Comparison of ENCODE assay signal across 14 cellular contexts in genomic region chr18:12039531-12039930, GRCh38. TPM values are rescaled to one million over a fixed set of nuclear protein-coding genes. Genes with fewer than 3 reads are reported as not detected.
"Had no signal": no experiment of that assay in that cellular context is flagged by ENCODE, and none has a peak within 500 bp of the region (broad histone marks: within the 10 kb centered on the region; RNA-seq: fewer than 3 reads in every experiment).

No MANE protein-coding gene starts in this region.

RNA-seq across cellular contexts. Expression of gene ANKRD62, which starts 54.1 kb away (rescaled TPM):
- total RNA-seq: activated CD4-positive, alpha-beta memory T cell treated with anti-CD3 and anti-CD28 coated beads, Interleukin-2, amount 10 ng/mL, durations not matched to agents 7 days and 5 days; activated CD8-positive, alpha-beta memory T cell treated with anti-CD3 and anti-CD28 coated beads for 36 hours; activated naive CD8-positive, alpha-beta T cell treated with anti-CD3 and anti-CD28 coated beads, Interleukin-2, amount 10 ng/mL, durations not matched to agents 7 days and 5 days; activated T-cell treated with anti-CD3 and anti-CD28 coated beads, Interleukin-2, amount 50 U/mL, for 72 hours; activated T-helper 17 cell treated with anti-CD3 and anti-CD28 coated beads, Interleukin-2, amount 50 U/mL, for 72 hours; adrenal gland; astrocyte; breast epithelium; LHCN-M2; M059J; RPMI7951; SJCRH30; T-helper 1 cell treated with Interleukin-12 subunit alpha and Interleukin-12 subunit beta and Interleukin-4 antibody, amounts not matched to agents 30 ng/mL and 1 ng/mL, for 36 hours; T-helper 2 cell treated with Interferon-gamma antibody and Interleukin-4, amounts not matched to agents 100 ng/mL and 5 ng/mL, for 36 hours had no signal
- polyA plus RNA-seq: adrenal gland had no signal
